8 cellular contexts compared by ENCODE assay signal in genomic region chr11:129695543-129696308, GRCh38.
DNase-seq lines count a peak whose midpoint lies in the region; ATAC-seq, FAIRE-seq and TF ChIP-seq lines count a peak whose summit lies in the region.

No MANE protein-coding gene starts in this region.

- TF ChIP-seq POLR2A in spleen (IDR thresholded peaks at IDR 0.05), result no peak

- H3K4me1 Mint-ChIP-seq in activated naive CD8-positive, alpha-beta T cell (ENCODE audit: low read depth), result peaks cover 4% of the 10 kb centered on the region

- H3K4me3 Mint-ChIP-seq in activated naive CD8-positive, alpha-beta T cell, result peak overlapping the region; percentile 85

- TF ChIP-seq CTCF in D721Med (IDR thresholded peaks at IDR 0.05; ENCODE audit: insufficient read depth, missing control alignments) (peak; percentile 71), spleen (IDR thresholded peaks at IDR 0.05 in 8 of 11, conservative IDR thresholded peaks at IDR 0.05 in 3 of 11) (peak; percentile 7 to 70 (median 55))

- 1 to 4% (median 2%) methylated on average over 12 to 25 of the region's 25 CpGs for WGBS in spleen, 5 donors

- DNase-seq in D721Med (ENCODE audit: insufficient read length, low spot score) (no peak), HUDEP-2 (lab: John Stamatoyannopoulos, UW; ENCODE audit: unreplicated experiment in 76 of 76) (peak in 52 of 76 experiments; percentile 1 to 60 (median 28)), spleen (peak; percentile 86), cerebellum (ENCODE audit: low spot score) (no peak)

- H3K36me3 Mint-ChIP-seq in activated naive CD8-positive, alpha-beta T cell, result no peaks in the 10 kb centered on the region

- H3K27ac Mint-ChIP-seq in activated naive CD8-positive, alpha-beta T cell, result no peak overlapping the region

- FAIRE-seq in D721Med (lab: Jason Lieb, UNC), result no peak

- H3K4me1 ChIP-seq in spleen, result peaks cover 0 to 11% (median 4%) of the 10 kb centered on the region in 6 donors

- H3K27ac ChIP-seq in spleen, result no peak overlapping the region

- intact Hi-C loops in spleen (cut with DNase I; ENCODE audit: low total_unique reads), result no loop called here

- no peaks in the 10 kb centered on the region for H3K36me3 ChIP-seq in spleen

- H3K9me3 Mint-ChIP-seq in activated naive CD8-positive, alpha-beta T cell (ENCODE audit: low read depth), result no peaks in the 10 kb centered on the region

- peak; percentile 85 for ATAC-seq in GM21423 (IDR thresholded peaks at IDR 0.05; ENCODE audit: unreplicated experiment)
- ATAC-seq in SK-N-SH treated with all-trans-retinoic acid at 6 μM for 48 hours, result peak; percentile 92

- H3K27me3 Mint-ChIP-seq in activated naive CD8-positive, alpha-beta T cell, result no peaks in the 10 kb centered on the region

- H3K27me3 ChIP-seq in spleen (replicated peaks in 1 of 7), result peaks cover 0 to 63% (median 0%) of the 10 kb centered on the region in 7 donors

- H3K4me3 ChIP-seq in iPS-11a (ENCODE audit: low read depth, low read length), result peak overlapping the region; percentile 18
- H3K4me3 ChIP-seq in spleen, result peak overlapping the region; percentile 12 to 68 (median 31)

- no peaks in the 10 kb centered on the region for H3K9me3 ChIP-seq in spleen

TF ChIP-seq in SK-N-SH treated with all-trans-retinoic acid at 6 μM for 48 hours, 23 proteins besides CTCF, POLR2A, EP300 and RAD21:
- TF ChIP-seq OSR1 (CRISPR knock-in tag; IDR thresholded peaks at IDR 0.05), result no peak
- no peak for TF ChIP-seq CREB5 (CRISPR knock-in tag; IDR thresholded peaks at IDR 0.05; ENCODE audit: low read depth)
- TF ChIP-seq ESRRG (CRISPR knock-in tag; IDR thresholded peaks at IDR 0.05), result no peak
- TF ChIP-seq CSRNP3 (CRISPR knock-in tag; IDR thresholded peaks at IDR 0.05), result no peak
- TF ChIP-seq PATZ1 (CRISPR knock-in tag; IDR thresholded peaks at IDR 0.05; ENCODE audit: borderline replicate concordance), result no peak
- TF ChIP-seq SNAI2 (CRISPR knock-in tag; IDR thresholded peaks at IDR 0.05), result no peak
- no peak for TF ChIP-seq ISL1 (CRISPR knock-in tag; IDR thresholded peaks at IDR 0.05)
TF ChIP-seq in SK-N-SH treated with all-trans-retinoic acid at 6 μM for 48 hours: peak in this region for 0.

Comparison
In these comparisons a context has a peak if more than half of its experiments do, and no peak if none do; other contexts are left out.
1. DNase-seq: peak in HUDEP-2 (52 of 76) and spleen (single experiment); none in D721Med (single experiment) and cerebellum (single experiment).